ENCODE assay signal across 12 cellular contexts in the genomic region with DNA sequence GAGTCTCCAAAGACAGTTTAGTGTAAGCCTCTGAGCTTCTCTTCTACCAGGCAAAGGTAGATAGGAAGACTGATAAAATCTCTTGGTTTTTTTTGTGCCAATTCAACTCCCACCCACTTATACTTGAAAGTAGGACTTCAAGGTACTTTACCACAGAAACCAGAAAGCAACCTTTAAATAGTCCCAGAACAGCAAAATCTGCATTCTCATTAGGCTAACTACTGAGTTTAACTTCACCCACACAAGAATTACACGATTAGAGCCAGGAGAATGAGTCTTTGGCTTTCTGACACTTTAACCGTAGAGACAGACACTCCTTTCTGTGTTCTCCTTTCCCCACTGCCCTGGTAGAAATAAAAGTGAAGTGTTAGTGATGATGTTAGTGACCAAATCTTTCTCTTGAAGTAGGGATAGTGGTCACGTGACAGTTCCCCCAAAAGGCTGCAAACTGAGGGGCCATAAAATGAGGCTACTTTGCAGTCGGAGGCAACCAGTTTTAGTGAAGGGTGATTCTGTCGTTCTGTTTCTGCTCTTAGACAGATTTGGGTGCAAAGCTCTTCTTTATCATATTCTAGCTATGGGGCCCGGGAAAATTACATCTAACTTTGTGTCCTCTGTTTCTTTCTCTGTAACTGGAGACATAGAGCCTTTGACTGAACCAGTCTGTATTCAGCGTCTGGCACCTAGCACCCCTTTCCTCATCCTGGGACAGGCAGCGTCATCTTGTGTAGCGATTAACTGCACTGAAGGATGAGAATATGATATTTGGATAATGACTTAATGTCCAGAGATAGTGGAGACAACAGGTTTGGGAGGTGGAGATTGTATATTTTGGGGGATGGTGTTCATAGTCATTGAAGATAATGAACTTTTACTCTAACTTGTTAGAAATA.
DNase-seq lines count a peak whose midpoint lies in the region; ATAC-seq and TF ChIP-seq lines count a peak whose summit lies in the region.
"Had no signal": no experiment of that assay in that cellular context is flagged by ENCODE, and none has a peak within 500 bp of the region (broad histone marks: within the 10 kb centered on the region; RNA-seq: fewer than 3 reads in every experiment).

No MANE protein-coding gene starts in this region.

- H3K4me2 ChIP-seq in DND-41 (ENCODE audit: insufficient read depth, low read length): no peak overlapping the region

- no peak overlapping the region for H2AFZ ChIP-seq in DND-41 (ENCODE audit: low read depth, low read length)

- intact Hi-C loops in breast epithelium (cut with DNase I; ENCODE audit: low total_unique reads): no loop called here

- H3K27ac ChIP-seq in DND-41 (ENCODE audit: low read length): no peak overlapping the region
- H3K27ac ChIP-seq in breast epithelium: no peak overlapping the region
- H3K27ac ChIP-seq: pancreas had no signal

- no peak overlapping the region for H3K9ac ChIP-seq in DND-41 (ENCODE audit: low read depth, low read length)

- H3K36me3 ChIP-seq in DND-41 (ENCODE audit: insufficient read depth, low read length): no peaks in the 10 kb centered on the region
- no peaks in the 10 kb centered on the region for H3K36me3 ChIP-seq in breast epithelium
- H3K36me3 ChIP-seq: pancreas had no signal

- peaks cover 11% of the 10 kb centered on the region for H3K27me3 ChIP-seq in DND-41 (ENCODE audit: insufficient read depth, low read length, poor library complexity)
- H3K27me3 ChIP-seq in breast epithelium: no peaks in the 10 kb centered on the region
- H3K27me3 ChIP-seq: pancreas had no signal

- H3K4me1 ChIP-seq in DND-41 (ENCODE audit: insufficient read depth, low read length) (no peaks in the 10 kb centered on the region), breast epithelium (peaks cover 0 to 9% of the 10 kb centered on the region in 2 donors)

- no peak for DNase-seq in DND-41
- peak; percentile 56 for DNase-seq in RPMI8226
- no peak for DNase-seq in NCI-H2171 treated with DMSO at 0.1 percent for 48 hours (lab: John Stamatoyannopoulos, UW)
- no peak for DNase-seq in breast epithelium (ENCODE audit: low spot score in 2 of 2)
- DNase-seq in nucleus accumbens (lab: John Stamatoyannopoulos, UW): no peak
- DNase-seq in superior temporal gyrus (ENCODE audit: extremely low spot score): no peak
- DNase-seq: effector CD8-positive, alpha-beta T cell; NCI-H1417 treated with DMSO at 0.1 percent for 48 hours; pancreas; SHP77 treated with DMSO at 0.1 percent for 48 hours had no signal

- no peak for TF ChIP-seq CTCF in DND-41 (IDR thresholded peaks at IDR 0.05; ENCODE audit: borderline replicate concordance, extremely low read depth, low read length, poor library complexity, severe bottlenecking)
- TF ChIP-seq CTCF in breast epithelium (IDR thresholded peaks at IDR 0.05): no peak

- H3K4me3 ChIP-seq in DND-41 (ENCODE audit: low read depth in 1 of 2, low read length in 2 of 2): no peak overlapping the region
- H3K4me3 ChIP-seq in breast epithelium: no peak overlapping the region
- H3K4me3 ChIP-seq: pancreas had no signal

- no peaks in the 10 kb centered on the region for H3K79me2 ChIP-seq in DND-41 (ENCODE audit: insufficient read depth, low read length)

- H3K9me3 ChIP-seq in DND-41 (ENCODE audit: insufficient read depth, low read length, severe bottlenecking) (no peaks in the 10 kb centered on the region), breast epithelium (no peaks in the 10 kb centered on the region)
- H3K9me3 ChIP-seq: pancreas had no signal

- H4K20me1 ChIP-seq in DND-41 (ENCODE audit: insufficient read depth, low read length): no peaks in the 10 kb centered on the region

- TF ChIP-seq POLR2A in breast epithelium (IDR thresholded peaks at IDR 0.05): no peak

- peak; percentile 48; the same call in 2 of the 3 replicates for ATAC-seq in DND-41 (ENCODE audit: insufficient read depth, low read depth)
- ATAC-seq in GM19351 (IDR thresholded peaks at IDR 0.05; ENCODE audit: unreplicated experiment): peak; percentile 92
- ATAC-seq in HG02852 (IDR thresholded peaks at IDR 0.05; ENCODE audit: unreplicated experiment): peak; percentile 97
- ATAC-seq: pancreas had no signal
